Comparison of ENCODE assay signal across 1 cellular context in genomic region chr14:25094171-25094907, GRCh38.
TF ChIP-seq lines count a peak whose summit lies in the region.

No MANE protein-coding gene starts in this region.

TF ChIP-seq in HepG2, 621 proteins besides CTCF, POLR2A, EP300 and RAD21:
- TF ChIP-seq EEA1 (CRISPR knock-in tag; IDR thresholded peaks at IDR 0.05; ENCODE audit: borderline replicate concordance) (no peak), ZNF512 (CRISPR knock-in tag; IDR thresholded peaks at IDR 0.05) (no peak), KAT7 (CRISPR knock-in tag; IDR thresholded peaks at IDR 0.05; ENCODE audit: borderline replicate concordance) (no peak), JUND (CRISPR knock-in tag; IDR thresholded peaks at IDR 0.05) (0 out of 2 replicates have a peak, but pooled peaks have one; percentile 8), REXO4 (CRISPR knock-in tag; IDR thresholded peaks at IDR 0.05; ENCODE audit: borderline replicate concordance) (no peak), HINFP (CRISPR knock-in tag; IDR thresholded peaks at IDR 0.05; ENCODE audit: low read depth) (no peak), FOXP4 (CRISPR knock-in tag; IDR thresholded peaks at IDR 0.05) (no peak), MED8 (CRISPR knock-in tag; IDR thresholded peaks at IDR 0.05; ENCODE audit: insufficient replicate concordance) (peak; percentile 18)
TF ChIP-seq in HepG2: peak in this region for 2.
